Comparison of ENCODE assay signal across 16 cellular contexts in the genomic region with DNA sequence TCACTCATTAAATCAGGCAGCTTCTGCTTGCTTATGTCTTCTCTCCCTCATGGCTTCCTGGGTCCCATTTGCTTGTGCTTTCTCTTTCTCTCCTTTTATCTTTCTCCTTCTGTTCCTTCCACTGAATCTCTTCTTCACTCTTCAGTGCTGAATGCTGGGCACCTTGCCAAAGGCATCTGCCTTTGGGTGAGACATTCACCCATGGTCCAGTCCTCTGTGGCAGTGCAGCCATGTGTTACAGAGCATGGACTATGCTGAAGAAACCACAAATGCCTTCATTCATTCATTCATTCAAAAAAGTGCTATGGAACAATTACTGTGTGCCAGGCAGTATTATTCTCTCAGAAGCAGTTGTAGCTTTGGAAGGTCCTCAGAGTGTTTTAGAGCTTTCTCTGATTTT.
A peak's percentile ranks its signal among the peaks of the same experiment; 100 is the strongest.
DNase-seq lines count a peak whose midpoint lies in the region; ATAC-seq, FAIRE-seq and TF ChIP-seq lines count a peak whose summit lies in the region.
"Had no signal": no experiment of that assay in that cellular context is flagged by ENCODE, and none has a peak within 500 bp of the region (broad histone marks: within the 10 kb centered on the region; RNA-seq: fewer than 3 reads in every experiment).

No MANE protein-coding gene starts in this region.

- H3K36me3 Mint-ChIP-seq in CD8-positive, alpha-beta T cell: no peaks in the 10 kb centered on the region

- H3K36me3 ChIP-seq in HepG2 (replicated peaks in 1 of 2; ENCODE audit: control insufficient read depth in 1 of 2, insufficient read depth in 2 of 2, low read length in 2 of 2) (no peaks in the 10 kb centered on the region), right lobe of liver (no peaks in the 10 kb centered on the region), uterus (no peaks in the 10 kb centered on the region)
- H3K36me3 ChIP-seq in CD8-positive, alpha-beta T cell (ENCODE audit: insufficient read depth, low read length): no peaks in the 10 kb centered on the region
- H3K36me3 ChIP-seq: SJSA1 had no signal

- TF ChIP-seq EP300 in HepG2 (IDR thresholded peaks at IDR 0.05; ENCODE audit: low read depth in 2 of 2, low read length in 2 of 2) (no peak), HepG2 (CRISPR knock-in tag; IDR thresholded peaks at IDR 0.05; ENCODE audit: borderline replicate concordance) (no peak)

- H3K4me3 ChIP-seq in HepG2 (replicated peaks in 1 of 3; ENCODE audit: insufficient read depth in 1 of 3, low read depth in 2 of 3, low read length in 3 of 3) (no peak overlapping the region), right lobe of liver (no peak overlapping the region), uterus (no peak overlapping the region)
- H3K4me3 ChIP-seq in CD8-positive, alpha-beta T cell (ENCODE audit: low read depth, low read length): no peak overlapping the region
- H3K4me3 ChIP-seq: SJSA1 had no signal

- H4K20me1 ChIP-seq in HepG2 (ENCODE audit: insufficient read depth, low read length): no peaks in the 10 kb centered on the region

- POLR2A ChIA-PET in HepG2 (lab: Yijun Ruan, JAX): no interaction called here
- POLR2A ChIA-PET in CD8-positive, alpha-beta T cell (lab: Charles Lee): no interaction called here

- H3K79me2 ChIP-seq in HepG2 (ENCODE audit: insufficient read depth, low read length): no peaks in the 10 kb centered on the region

- ATAC-seq in HepG2 (no peak), right lobe of liver (no peak)
- ATAC-seq in CD8-positive, alpha-beta T cell: no peak

- H3K27ac Mint-ChIP-seq in CD8-positive, alpha-beta T cell: no peak overlapping the region
- H3K27ac Mint-ChIP-seq: H9 had no signal

- no peak overlapping the region for H2AFZ ChIP-seq in HepG2 (ENCODE audit: low read length)

- H3K4me1 ChIP-seq in HepG2 (ENCODE audit: insufficient read depth, low read length) (no peaks in the 10 kb centered on the region), right lobe of liver (no peaks in the 10 kb centered on the region), uterus (no peaks in the 10 kb centered on the region)
- no peaks in the 10 kb centered on the region for H3K4me1 ChIP-seq in CD8-positive, alpha-beta T cell (ENCODE audit: insufficient read depth, low read length)
- H3K4me1 ChIP-seq: SJSA1 had no signal

- no peaks in the 10 kb centered on the region for H3K4me1 Mint-ChIP-seq in CD8-positive, alpha-beta T cell (ENCODE audit: low read depth)

- H3K4me3 Mint-ChIP-seq in CD8-positive, alpha-beta T cell: no peak overlapping the region
- H3K4me3 Mint-ChIP-seq: H9 had no signal

- intact Hi-C loops in HepG2 (cut with micrococcal nuclease; ENCODE audit: unreplicated experiment): no loop called here
- intact Hi-C loops in right lobe of liver (cut with DNase I): no loop called here
- intact Hi-C loops in uterus (cut with DNase I; ENCODE audit: low total_unique reads): no loop called here
- intact Hi-C loops in CD8-positive, alpha-beta T cell (cut with DNase I, micrococcal nuclease): no loop called here

- DNase-seq in NCI-H2029 (lab: John Stamatoyannopoulos, UW): peak; percentile 24
- DNase-seq in NCI-H2029 treated with DMSO at 0.1 percent for 48 hours (lab: John Stamatoyannopoulos, UW): no peak
- no peak for DNase-seq in HepG2 (ENCODE audit: low spot score)
- no peak for DNase-seq in right lobe of liver
- peak; percentile 63 for DNase-seq in foreskin melanocyte
- DNase-seq in uterus: no peak
- no peak for DNase-seq in CD8-positive, alpha-beta T cell
- DNase-seq in activated CD4-positive, alpha-beta T cell treated with anti-CD3 and anti-CD28 coated beads for 48 hours: no peak
- DNase-seq: C1 segment of cervical spinal cord, DMS153, H9, NCI-H187 treated with DMSO at 0.1 percent for 48 hours, NCI-H526 treated with DMSO at 0.1 percent for 48 hours had no signal

- TF ChIP-seq CTCF in HepG2 (CRISPR knock-in tag; IDR thresholded peaks at IDR 0.05) (no peak), right lobe of liver (IDR thresholded peaks at IDR 0.05) (no peak), uterus (IDR thresholded peaks at IDR 0.05) (no peak)
- TF ChIP-seq CTCF in CD8-positive, alpha-beta T cell (IDR thresholded peaks at IDR 0.05): no peak

- no TSS peak for BruUV-seq in HepG2 (replicated peaks; lab: Mats Ljungman, UMichigan)

- H3K4me2 ChIP-seq in HepG2 (ENCODE audit: low read depth, low read length): no peak overlapping the region

- CTCF ChIA-PET in HepG2 (lab: Yijun Ruan, JAX; ENCODE audit: low intra/inter-chr PET ratio, low total read pairs): no interaction called here
- CTCF ChIA-PET in CD8-positive, alpha-beta T cell (lab: Charles Lee): no interaction called here

- peaks cover 3% of the 10 kb centered on the region for H3K9me3 Mint-ChIP-seq in CD8-positive, alpha-beta T cell
- H3K9me3 Mint-ChIP-seq: H9 had no signal

- no peak overlapping the region for H3K27ac ChIP-seq in HepG2 (ENCODE audit: extremely low read length, insufficient read depth, low read length)
- no peak overlapping the region for H3K27ac ChIP-seq in right lobe of liver
- no peak overlapping the region for H3K27ac ChIP-seq in uterus
- H3K27ac ChIP-seq in CD8-positive, alpha-beta T cell (ENCODE audit: low read depth, low read length): no peak overlapping the region
- H3K27ac ChIP-seq: RWPE1, SJSA1 had no signal

- in situ Hi-C loops in HepG2 (cut with HindIII; ENCODE audit: extremely low pct_ligation_motif_present, low pct_unique_long_range_greater_than_20kb): no loop called here

- H3K27me3 ChIP-seq in HepG2 (ENCODE audit: control insufficient read depth in 1 of 2, insufficient read depth in 2 of 2, low read length in 2 of 2) (no peaks in the 10 kb centered on the region), right lobe of liver (no peaks in the 10 kb centered on the region), uterus (no peaks in the 10 kb centered on the region)
- no peaks in the 10 kb centered on the region for H3K27me3 ChIP-seq in CD8-positive, alpha-beta T cell (ENCODE audit: insufficient read depth, low read length)
- H3K27me3 ChIP-seq: SJSA1 had no signal

- TF ChIP-seq RAD21 in HepG2 (CRISPR knock-in tag; IDR thresholded peaks at IDR 0.05): no peak

- no peak for FAIRE-seq in HepG2 (lab: Jason Lieb, UNC)
- FAIRE-seq: HTR-8/SVneo had no signal

- TF ChIP-seq POLR2A in HepG2 (IDR thresholded peaks at IDR 0.05; ENCODE audit: insufficient read depth in 1 of 2, low read depth in 2 of 2, low read length in 2 of 2) (no peak), right lobe of liver (IDR thresholded peaks at IDR 0.05) (no peak), uterus (IDR thresholded peaks at IDR 0.05) (no peak)

- no peaks in the 10 kb centered on the region for H3K27me3 Mint-ChIP-seq in CD8-positive, alpha-beta T cell (ENCODE audit: low read depth)

- H3K9ac ChIP-seq in HepG2 (ENCODE audit: insufficient read depth, low read depth, low read length): no peak overlapping the region

- no peaks in the 10 kb centered on the region for H3K9me3 ChIP-seq in HepG2 (ENCODE audit: low read length)
- H3K9me3 ChIP-seq in right lobe of liver: no peaks in the 10 kb centered on the region
- H3K9me3 ChIP-seq in uterus: no peaks in the 10 kb centered on the region
- H3K9me3 ChIP-seq in CD8-positive, alpha-beta T cell (ENCODE audit: low read length): no peaks in the 10 kb centered on the region
- H3K9me3 ChIP-seq: SJSA1 had no signal

TF ChIP-seq in HepG2, 621 proteins besides CTCF, POLR2A, EP300 and RAD21:
- TF ChIP-seq, protein P1, sequence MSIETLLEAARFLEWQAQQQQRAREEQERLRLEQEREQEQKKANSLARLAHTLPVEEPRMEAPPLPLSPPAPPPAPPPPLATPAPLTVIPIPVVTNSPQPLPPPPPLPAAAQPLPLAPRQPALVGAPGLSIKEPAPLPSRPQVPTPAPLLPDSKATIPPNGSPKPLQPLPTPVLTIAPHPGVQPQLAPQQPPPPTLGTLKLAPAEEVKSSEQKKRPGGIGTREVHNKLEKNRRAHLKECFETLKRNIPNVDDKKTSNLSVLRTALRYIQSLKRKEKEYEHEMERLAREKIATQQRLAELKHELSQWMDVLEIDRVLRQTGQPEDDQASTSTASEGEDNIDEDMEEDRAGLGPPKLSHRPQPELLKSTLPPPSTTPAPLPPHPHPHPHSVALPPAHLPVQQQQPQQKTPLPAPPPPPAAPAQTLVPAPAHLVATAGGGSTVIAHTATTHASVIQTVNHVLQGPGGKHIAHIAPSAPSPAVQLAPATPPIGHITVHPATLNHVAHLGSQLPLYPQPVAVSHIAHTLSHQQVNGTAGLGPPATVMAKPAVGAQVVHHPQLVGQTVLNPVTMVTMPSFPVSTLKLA (IDR thresholded peaks at IDR 0.05): peak; percentile 67; the same call in 1 of the 2 replicates
- TF ChIP-seq ZNF430 (CRISPR knock-in tag; IDR thresholded peaks at IDR 0.05) (no peak), ZNF558 (CRISPR knock-in tag; IDR thresholded peaks at IDR 0.05; ENCODE audit: borderline replicate concordance) (no peak), RBAK (CRISPR knock-in tag; IDR thresholded peaks at IDR 0.05) (no peak), ZNF235 (CRISPR knock-in tag; IDR thresholded peaks at IDR 0.05; ENCODE audit: borderline replicate concordance) (no peak)
- TF ChIP-seq, protein P2, sequence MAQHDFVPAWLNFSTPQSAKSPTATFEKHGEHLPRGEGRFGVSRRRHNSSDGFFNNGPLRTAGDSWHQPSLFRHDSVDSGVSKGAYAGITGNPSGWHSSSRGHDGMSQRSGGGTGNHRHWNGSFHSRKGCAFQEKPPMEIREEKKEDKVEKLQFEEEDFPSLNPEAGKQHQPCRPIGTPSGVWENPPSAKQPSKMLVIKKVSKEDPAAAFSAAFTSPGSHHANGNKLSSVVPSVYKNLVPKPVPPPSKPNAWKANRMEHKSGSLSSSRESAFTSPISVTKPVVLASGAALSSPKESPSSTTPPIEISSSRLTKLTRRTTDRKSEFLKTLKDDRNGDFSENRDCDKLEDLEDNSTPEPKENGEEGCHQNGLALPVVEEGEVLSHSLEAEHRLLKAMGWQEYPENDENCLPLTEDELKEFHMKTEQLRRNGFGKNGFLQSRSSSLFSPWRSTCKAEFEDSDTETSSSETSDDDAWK (CRISPR knock-in tag; IDR thresholded peaks at IDR 0.05): no peak
TF ChIP-seq in HepG2: peak in this region for 1.

Comparison
In these comparisons a context has a peak if more than half of its experiments do, and no peak if none do; other contexts are left out.
1. DNase-seq: peak in NCI-H2029 (single experiment) and foreskin melanocyte (single experiment); none in NCI-H2029 treated with DMSO at 0.1 percent for 48 hours (single experiment), HepG2 (single experiment), right lobe of liver (0 of 3), uterus (0 of 2), CD8-positive, alpha-beta T cell (0 of 7) and activated CD4-positive, alpha-beta T cell treated with anti-CD3 and anti-CD28 coated beads for 48 hours (single experiment).